Comparison of ENCODE assay signal across 9 cellular contexts in genomic region chr5:54719384-54720306, GRCh38.
DNase-seq lines count a peak whose midpoint lies in the region; ATAC-seq lines count a peak whose summit lies in the region.
"Had no signal": no experiment of that assay in that cellular context is flagged by ENCODE, and none has a peak within 500 bp of the region (broad histone marks: within the 10 kb centered on the region; RNA-seq: fewer than 3 reads in every experiment).

No MANE protein-coding gene starts in this region.

- no peaks in the 10 kb centered on the region for H3K9me3 ChIP-seq in Karpas-422 (ENCODE audit: low read length)

- H3K27me3 ChIP-seq in Karpas-422 (ENCODE audit: low read length): no peaks in the 10 kb centered on the region

- peaks cover 12% of the 10 kb centered on the region for H3K4me1 Mint-ChIP-seq in stimulated activated naive CD8-positive, alpha-beta T cell treated with anti-CD3 and anti-CD28 coated beads, Interleukin-15, amount 100 ng/mL, for 72 hours

- no peaks in the 10 kb centered on the region for H3K27me3 Mint-ChIP-seq in stimulated activated naive CD8-positive, alpha-beta T cell treated with anti-CD3 and anti-CD28 coated beads, Interleukin-15, amount 100 ng/mL, for 72 hours

- H3K27ac ChIP-seq in Karpas-422 (ENCODE audit: low read length): no peak overlapping the region

- no peaks in the 10 kb centered on the region for H4K20me1 ChIP-seq in Karpas-422 (ENCODE audit: insufficient read depth, low read depth, low read length)

- ATAC-seq in stimulated activated naive CD8-positive, alpha-beta T cell treated with anti-CD3 and anti-CD28 coated beads, Interleukin-15, Interleukin-2, amounts not matched to agents 100 U/mL and 50 U/mL, for 24 hours: peak; percentile 19
- no peak for ATAC-seq in stimulated activated naive CD8-positive, alpha-beta T cell treated with anti-CD3 and anti-CD28 coated beads, Interleukin-15, amount 100 ng/mL, for 72 hours
- ATAC-seq in GM18517 (IDR thresholded peaks at IDR 0.05; ENCODE audit: unreplicated experiment): no peak
- no peak for ATAC-seq in HG02798 (IDR thresholded peaks at IDR 0.05; ENCODE audit: poor library complexity, unreplicated experiment)
- ATAC-seq: left lobe of liver had no signal

- DNase-seq in stimulated activated naive CD8-positive, alpha-beta T cell treated with anti-CD3 and anti-CD28 coated beads, Interleukin-15, Interleukin-2, amounts not matched to agents 100 U/mL and 50 U/mL, for 24 hours: no peak
- no peak for DNase-seq in stimulated activated naive CD8-positive, alpha-beta T cell treated with anti-CD3 and anti-CD28 coated beads, Interleukin-15, amount 100 ng/mL, for 72 hours
- peak; percentile 50 for DNase-seq in brain pericyte (ENCODE audit: low read depth, low spot score)
- peak; percentile 90 for DNase-seq in iris pigment epithelial cell (ENCODE audit: low read depth)
- DNase-seq in COR-L47 (lab: John Stamatoyannopoulos, UW): no peak
- DNase-seq in Karpas-422: no peak

- no peak overlapping the region for H3K4me2 ChIP-seq in Karpas-422 (ENCODE audit: low read depth, low read length, poor library complexity, severe bottlenecking)

- H3K9me2 ChIP-seq in Karpas-422 (replicated peaks; ENCODE audit: insufficient read depth, low read length): no peaks in the 10 kb centered on the region

- H3K36me3 ChIP-seq in Karpas-422 (ENCODE audit: insufficient read depth, low read length): no peaks in the 10 kb centered on the region

- H2AFZ ChIP-seq in Karpas-422 (ENCODE audit: low read length): no peak overlapping the region

- no peak overlapping the region for H3K4me3 ChIP-seq in Karpas-422 (ENCODE audit: low read length)

- H3K4me1 ChIP-seq in Karpas-422 (ENCODE audit: low read length): no peaks in the 10 kb centered on the region

- H3K27ac Mint-ChIP-seq in stimulated activated naive CD8-positive, alpha-beta T cell treated with anti-CD3 and anti-CD28 coated beads, Interleukin-15, amount 100 ng/mL, for 72 hours: no peak overlapping the region

- H3K9ac ChIP-seq in Karpas-422 (ENCODE audit: low read length): no peak overlapping the region

- H3K9me3 Mint-ChIP-seq in stimulated activated naive CD8-positive, alpha-beta T cell treated with anti-CD3 and anti-CD28 coated beads, Interleukin-15, amount 100 ng/mL, for 72 hours: peaks cover 6 to 25% of the 10 kb centered on the region in 2 donors

- H3K79me2 ChIP-seq in Karpas-422 (ENCODE audit: low read length): no peaks in the 10 kb centered on the region

- no peak overlapping the region for H3K4me3 Mint-ChIP-seq in stimulated activated naive CD8-positive, alpha-beta T cell treated with anti-CD3 and anti-CD28 coated beads, Interleukin-15, amount 100 ng/mL, for 72 hours

Comparison
In these comparisons a context has a peak if more than half of its experiments do, and no peak if none do; other contexts are left out.
1. DNase-seq: peak in brain pericyte (single experiment) and iris pigment epithelial cell (single experiment); none in stimulated activated naive CD8-positive, alpha-beta T cell treated with anti-CD3 and anti-CD28 coated beads, Interleukin-15, Interleukin-2, amounts not matched to agents 100 U/mL and 50 U/mL, for 24 hours (single experiment), stimulated activated naive CD8-positive, alpha-beta T cell treated with anti-CD3 and anti-CD28 coated beads, Interleukin-15, amount 100 ng/mL, for 72 hours (0 of 2), COR-L47 (single experiment) and Karpas-422 (single experiment).